10 cellular contexts compared by ENCODE assay signal in the genomic region with DNA sequence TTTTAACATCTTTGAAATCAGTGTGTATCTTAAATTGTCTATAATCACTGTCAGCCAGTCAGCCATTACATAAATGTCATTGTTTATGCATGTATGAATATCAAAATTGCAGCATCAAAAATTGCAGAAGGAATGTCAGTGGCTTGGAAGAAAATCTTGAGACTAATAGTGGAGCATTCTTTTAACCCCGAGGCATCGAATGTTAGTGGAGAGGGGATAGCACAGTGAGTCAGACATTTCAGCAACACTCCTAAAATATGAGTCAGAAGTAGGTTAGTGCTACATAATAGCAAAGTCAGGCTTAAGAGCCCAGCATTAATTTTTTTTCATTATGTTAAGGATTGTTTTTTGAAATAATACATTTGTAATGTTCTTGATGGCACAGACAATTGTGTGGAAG.
A peak's percentile ranks its signal among the peaks of the same experiment; 100 is the strongest.
DNase-seq lines count a peak whose midpoint lies in the region; ATAC-seq and TF ChIP-seq lines count a peak whose summit lies in the region.
"Had no signal": no experiment of that assay in that cellular context is flagged by ENCODE, and none has a peak within 500 bp of the region (broad histone marks: within the 10 kb centered on the region; RNA-seq: fewer than 3 reads in every experiment).

No MANE protein-coding gene starts in this region.

- DNase-seq in NOMO-1 treated with DMSO at 0.1 percent for 48 hours (lab: John Stamatoyannopoulos, UW; ENCODE audit: unreplicated experiment) (peak; percentile 31), NOMO-1 treated with dmso at 0.1 percent for 144 hours (lab: John Stamatoyannopoulos, UW; ENCODE audit: unreplicated experiment) (no peak), SW480 (ENCODE audit: low spot score) (peak; percentile 64), foreskin melanocyte (peak; percentile 84), NCI-H510A treated with DMSO at 0.1 percent for 48 hours (lab: John Stamatoyannopoulos, UW) (no peak), erythroblast (lab: John Stamatoyannopoulos, UW) (no peak), anterior cingulate cortex (lab: John Stamatoyannopoulos, UW) (no peak)
- DNase-seq: NCI-H2029 treated with DMSO at 0.1 percent for 48 hours had no signal

- ATAC-seq in HG02840 (IDR thresholded peaks at IDR 0.05; ENCODE audit: low FRiP score, unreplicated experiment) = no peak
- ATAC-seq: GM12878 had no signal

- TF ChIP-seq POLR2A in erythroblast (IDR thresholded peaks at IDR 0.05; ENCODE audit: low read length) = no peak

Comparison
In these comparisons a context has a peak if more than half of its experiments do, and no peak if none do; other contexts are left out.
1. DNase-seq: peak in NOMO-1 treated with DMSO at 0.1 percent for 48 hours (single experiment), SW480 (single experiment) and foreskin melanocyte (single experiment); none in NOMO-1 treated with dmso at 0.1 percent for 144 hours (single experiment), NCI-H510A treated with DMSO at 0.1 percent for 48 hours (single experiment), erythroblast (0 of 2) and anterior cingulate cortex (0 of 58).